ENCODE assay signal across 18 cellular contexts in genomic region chr3:170750478-170750830, GRCh38.
"Had no signal": no experiment of that assay in that cellular context is flagged by ENCODE, and none has a peak within 500 bp of the region (broad histone marks: within the 10 kb centered on the region; RNA-seq: fewer than 3 reads in every experiment).

No MANE protein-coding gene starts in this region.

- ATAC-seq: activated CD4-positive, CD25-positive, alpha-beta regulatory T cell treated with anti-CD3 and anti-CD28 coated beads, Interleukin-2, amount 50 U/mL, for 24 hours; esophagus mucosa; natural killer cell; stimulated activated naive CD8-positive, alpha-beta T cell treated with anti-CD3 and anti-CD28 coated beads, Interleukin-15, Interleukin-2, amounts not matched to agents 100 U/mL and 50 U/mL, for 24 hours had no signal

- H3K27me3 ChIP-seq: right atrium auricular region, suprapubic skin, upper lobe of left lung had no signal

- H3K9me3 ChIP-seq: left ventricle myocardium inferior, neutrophil, right atrium auricular region, suprapubic skin, upper lobe of left lung had no signal

- H3K36me3 ChIP-seq: left ventricle myocardium inferior, neutrophil, right atrium auricular region, suprapubic skin, upper lobe of left lung had no signal

- H3K4me3 ChIP-seq: left ventricle myocardium inferior, right atrium auricular region, suprapubic skin, upper lobe of left lung had no signal

- DNase-seq: activated naive CD4-positive, alpha-beta T cell; activated naive CD8-positive, alpha-beta T cell treated with anti-CD3 and anti-CD28 coated beads, Interleukin-2, amount 10 ng/mL, durations not matched to agents 7 days and 5 days; aorta; endodermal cell; hippocampal formation; kidney; left ventricle myocardium inferior; natural killer cell; small intestine; stimulated activated naive CD8-positive, alpha-beta T cell treated with anti-CD3 and anti-CD28 coated beads, Interleukin-15, Interleukin-2, amounts not matched to agents 100 U/mL and 50 U/mL, for 24 hours; T1000; upper lobe of left lung had no signal

- FAIRE-seq: bronchial epithelial cell, kidney, small intestine had no signal

- H3K27ac ChIP-seq: neutrophil, upper lobe of left lung had no signal
